ENCODE assay signal across 12 cellular contexts in genomic region chr2:218357194-218358177, GRCh38. TPM values are rescaled to one million over a fixed set of nuclear protein-coding genes. Genes with fewer than 3 reads are reported as not detected.
DNase-seq lines count a peak whose midpoint lies in the region; TF ChIP-seq lines count a peak whose summit lies in the region.
"Had no signal": no experiment of that assay in that cellular context is flagged by ENCODE, and none has a peak within 500 bp of the region (broad histone marks: within the 10 kb centered on the region; RNA-seq: fewer than 3 reads in every experiment).

No MANE protein-coding gene starts in this region.

- no peaks in the 10 kb centered on the region for H3K9me2 ChIP-seq in hepatocyte (replicated peaks; ENCODE audit: insufficient read depth)

- peak overlapping the region; percentile 94 for H4K91ac ChIP-seq in trophoblast cell (ENCODE audit: low read depth, low read length)

- H3K9ac ChIP-seq in NT2/D1 (ENCODE audit: insufficient read length, low read depth), result peak overlapping the region; percentile 42
- H3K9ac ChIP-seq in trophoblast cell (ENCODE audit: low read length), result no peak overlapping the region
- H3K9ac ChIP-seq: GM23248 had no signal

- no peaks in the 10 kb centered on the region for H3K9me3 Mint-ChIP-seq in activated T-helper 2 cell treated with anti-CD3 and anti-CD28 coated beads, Interferon-gamma antibody, Interleukin-2, Interleukin-4, amounts not matched to agents 10 μg/mL and 5 μg/mL and 100 μg/mL, durations not matched to agents 14 hours and 24 hours and 36 hours

- H3K36me3 Mint-ChIP-seq in activated T-helper 2 cell treated with anti-CD3 and anti-CD28 coated beads, Interferon-gamma antibody, Interleukin-2, Interleukin-4, amounts not matched to agents 10 μg/mL and 5 μg/mL and 100 μg/mL, durations not matched to agents 14 hours and 24 hours and 36 hours (ENCODE audit: low read depth), result no peaks in the 10 kb centered on the region
- H3K36me3 Mint-ChIP-seq: memory B cell had no signal

- peak overlapping the region; percentile 67 for H2BK120ac ChIP-seq in trophoblast cell (ENCODE audit: insufficient read depth, low read length, poor library complexity)

- no peak overlapping the region for H3K23ac ChIP-seq in trophoblast cell (ENCODE audit: low read length)

- H3K4me3 Mint-ChIP-seq in activated T-helper 2 cell treated with anti-CD3 and anti-CD28 coated beads, Interferon-gamma antibody, Interleukin-2, Interleukin-4, amounts not matched to agents 10 μg/mL and 5 μg/mL and 100 μg/mL, durations not matched to agents 14 hours and 24 hours and 36 hours (ENCODE audit: low read depth), result no peak overlapping the region
- H3K4me3 Mint-ChIP-seq: memory B cell had no signal

- peak overlapping the region; percentile 68 for H3K14ac ChIP-seq in trophoblast cell (ENCODE audit: low read length)

- H4K12ac ChIP-seq in trophoblast cell (ENCODE audit: low read depth, low read length), result no peak overlapping the region

- H3K4me3 ChIP-seq in NT2/D1 (ENCODE audit: insufficient read length, low read depth) (no peak overlapping the region), hepatocyte (no peak overlapping the region), trophoblast cell (ENCODE audit: low read depth, low read length) (peak overlapping the region; percentile 3)
- H3K4me3 ChIP-seq: GM23248 had no signal

- 56% methylated on average over 19 of the region's 19 CpGs for WGBS in hepatocyte (ENCODE audit: low lambda C conversion rate, missing lambda C conversion rate)
- WGBS in trophoblast cell (ENCODE audit: extremely low coverage, insufficient coverage, insufficient read length), result no CpG with 5 or more reads among the region's 19 CpGs

- H2AFZ ChIP-seq in hepatocyte, result no peak overlapping the region
- peak overlapping the region; percentile 15 for H2AFZ ChIP-seq in trophoblast cell (ENCODE audit: insufficient read depth, low read length, poor library complexity)
- H2AFZ ChIP-seq: GM23248 had no signal

- H3K4me1 ChIP-seq in NT2/D1 (ENCODE audit: insufficient read depth, insufficient read length), result peaks cover 20% of the 10 kb centered on the region
- peaks cover 15% of the 10 kb centered on the region for H3K4me1 ChIP-seq in hepatocyte (ENCODE audit: insufficient read depth)
- peaks cover 15 to 27% of the 10 kb centered on the region in 2 experiments for H3K4me1 ChIP-seq in trophoblast cell (ENCODE audit: control insufficient read depth in 1 of 2, insufficient read depth in 2 of 2, low read length in 2 of 2)

- no peak overlapping the region for H3K4ac ChIP-seq in trophoblast cell (ENCODE audit: low read depth, low read length)

- peak overlapping the region; percentile 69 for H3K27ac ChIP-seq in hepatocyte
- peak overlapping the region; percentile 67 for H3K27ac ChIP-seq in trophoblast cell (ENCODE audit: low read depth, low read length)
- H3K27ac ChIP-seq: GM23248 had no signal

- H4K8ac ChIP-seq in trophoblast cell (ENCODE audit: low read depth, low read length), result peak overlapping the region; percentile 74

- peaks cover 14% of the 10 kb centered on the region for H3K79me1 ChIP-seq in trophoblast cell (ENCODE audit: low read length)

- H2BK12ac ChIP-seq in trophoblast cell (ENCODE audit: low read length), result peak overlapping the region; percentile 80

- H3K79me2 ChIP-seq in hepatocyte (no peaks in the 10 kb centered on the region), trophoblast cell (ENCODE audit: control insufficient read depth, insufficient read depth, low read length, poor library complexity) (no peaks in the 10 kb centered on the region)

- H3K9me3 ChIP-seq in NT2/D1 (ENCODE audit: insufficient read depth, low read length) (peaks cover 8% of the 10 kb centered on the region; the same call in 1 of the 2 replicates), hepatocyte (ENCODE audit: low read depth) (no peaks in the 10 kb centered on the region), trophoblast cell (ENCODE audit: insufficient read depth, low read depth, low read length) (peaks cover 6% of the 10 kb centered on the region)

- H3K27me3 ChIP-seq in NT2/D1 (ENCODE audit: insufficient read depth, insufficient read length) (no peaks in the 10 kb centered on the region), hepatocyte (no peaks in the 10 kb centered on the region), trophoblast cell (ENCODE audit: insufficient read depth, low read length) (no peaks in the 10 kb centered on the region)

- intact Hi-C loops in activated T-helper 2 cell treated with anti-CD3 and anti-CD28 coated beads, Interferon-gamma antibody, Interleukin-2, Interleukin-4, amounts not matched to agents 10 μg/mL and 5 μg/mL and 100 μg/mL, durations not matched to agents 14 hours and 24 hours and 36 hours (cut with micrococcal nuclease), result no loop called here

- H2AK5ac ChIP-seq in trophoblast cell (ENCODE audit: low read length), result peak overlapping the region; percentile 77

- peak overlapping the region; percentile 11 for H3K18ac ChIP-seq in trophoblast cell (ENCODE audit: low read length)

- no peak for TF ChIP-seq CTCF in hepatocyte (IDR thresholded peaks at IDR 0.05; ENCODE audit: poor library complexity)

- H3K36me3 ChIP-seq in NT2/D1 (ENCODE audit: insufficient read depth, insufficient read length, low read length) (no peaks in the 10 kb centered on the region), hepatocyte (replicated peaks; ENCODE audit: insufficient read depth, low read depth) (no peaks in the 10 kb centered on the region), trophoblast cell (ENCODE audit: control insufficient read depth in 1 of 2, insufficient read depth in 2 of 2, low read length in 2 of 2) (no peaks in the 10 kb centered on the region)

- H3K4me2 ChIP-seq in hepatocyte (no peak overlapping the region), trophoblast cell (ENCODE audit: low read length) (peak overlapping the region; percentile 4)

- peak overlapping the region; percentile 78 for H2BK5ac ChIP-seq in trophoblast cell (ENCODE audit: low read depth, low read length, poor library complexity)

- no peaks in the 10 kb centered on the region for H3K4me1 Mint-ChIP-seq in activated T-helper 2 cell treated with anti-CD3 and anti-CD28 coated beads, Interferon-gamma antibody, Interleukin-2, Interleukin-4, amounts not matched to agents 10 μg/mL and 5 μg/mL and 100 μg/mL, durations not matched to agents 14 hours and 24 hours and 36 hours (ENCODE audit: low read depth)

- H4K20me1 ChIP-seq in hepatocyte (ENCODE audit: insufficient read depth, poor library complexity, severe bottlenecking), result no peaks in the 10 kb centered on the region

- H3K27me3 Mint-ChIP-seq in activated T-helper 2 cell treated with anti-CD3 and anti-CD28 coated beads, Interferon-gamma antibody, Interleukin-2, Interleukin-4, amounts not matched to agents 10 μg/mL and 5 μg/mL and 100 μg/mL, durations not matched to agents 14 hours and 24 hours and 36 hours (ENCODE audit: low read depth), result peaks cover 3% of the 10 kb centered on the region

- DNase-seq in ELF-1 (ENCODE audit: low read depth, low spot score) (peak; percentile 69), NT2/D1 (ENCODE audit: low read depth, low spot score) (no peak), hepatocyte (ENCODE audit: low spot score) (no peak), trophoblast cell (peak; percentile 97 to 98), NCI-H2227 (lab: John Stamatoyannopoulos, UW; ENCODE audit: unreplicated experiment) (no peak), EL (no peak), SIG-M5 (lab: John Stamatoyannopoulos, UW) (no peak)
- no peak for DNase-seq in activated T-helper 2 cell treated with anti-CD3 and anti-CD28 coated beads, Interferon-gamma antibody, Interleukin-2, Interleukin-4, amounts not matched to agents 10 μg/mL and 5 μg/mL and 100 μg/mL, durations not matched to agents 14 hours and 24 hours and 36 hours (ENCODE audit: low spot score)

- no peak overlapping the region for H3K27ac Mint-ChIP-seq in activated T-helper 2 cell treated with anti-CD3 and anti-CD28 coated beads, Interferon-gamma antibody, Interleukin-2, Interleukin-4, amounts not matched to agents 10 μg/mL and 5 μg/mL and 100 μg/mL, durations not matched to agents 14 hours and 24 hours and 36 hours
- H3K27ac Mint-ChIP-seq: memory B cell had no signal

RNA-seq across cellular contexts. Expression of gene CATIP, which starts 0.8 kb away (rescaled TPM):
- 0.33 TPM in 1 of 2 replicates, not detected in the other for total RNA-seq in hepatocyte
- 0.39 and 0.70 TPM in 2 replicates for polyA plus RNA-seq in hepatocyte
- 0.14 and 0.17 TPM in 2 replicates for polyA plus RNA-seq in trophoblast cell (2013)
- not detected in 2 replicates for total RNA-seq in activated T-helper 2 cell treated with anti-CD3 and anti-CD28 coated beads, Interferon-gamma antibody, Interleukin-2, Interleukin-4, amounts not matched to agents 10 μg/mL and 5 μg/mL and 100 μg/mL, durations not matched to agents 14 hours and 24 hours and 36 hours
- total RNA-seq: cardiac septum, GM23248 had no signal
- polyA plus RNA-seq: BJ, GM23248 had no signal

RNA-seq across cellular contexts. Expression of gene SLC11A1, which starts 24.6 kb away (rescaled TPM):
- total RNA-seq in hepatocyte, result 0.60 and 0.72 TPM in 2 replicates
- polyA plus RNA-seq in hepatocyte, result 0.74 and 1.2 TPM in 2 replicates
- 0.05 and 0.06 TPM in 2 replicates for polyA plus RNA-seq in trophoblast cell (2013)
- total RNA-seq in activated T-helper 2 cell treated with anti-CD3 and anti-CD28 coated beads, Interferon-gamma antibody, Interleukin-2, Interleukin-4, amounts not matched to agents 10 μg/mL and 5 μg/mL and 100 μg/mL, durations not matched to agents 14 hours and 24 hours and 36 hours, result 0.18 and 0.21 TPM in 2 replicates
- total RNA-seq: GM23248 had no signal

RNA-seq across cellular contexts. Expression of gene CTDSP1, which starts 42.2 kb away (rescaled TPM):
- 124 and 142 TPM in 2 replicates for total RNA-seq in hepatocyte
- polyA plus RNA-seq in hepatocyte, result 48.4 and 53.1 TPM in 2 replicates
- 37.9 and 39.2 TPM in 2 replicates for polyA plus RNA-seq in trophoblast cell (2013)
- 114 and 115 TPM in 2 replicates for total RNA-seq in activated T-helper 2 cell treated with anti-CD3 and anti-CD28 coated beads, Interferon-gamma antibody, Interleukin-2, Interleukin-4, amounts not matched to agents 10 μg/mL and 5 μg/mL and 100 μg/mL, durations not matched to agents 14 hours and 24 hours and 36 hours

Comparison
In these comparisons a context has a peak if more than half of its experiments do, and no peak if none do; other contexts are left out.
1. DNase-seq: peak in ELF-1 (single experiment) and trophoblast cell (2 of 2); none in NT2/D1 (single experiment), hepatocyte (single experiment), NCI-H2227 (single experiment), EL (single experiment), activated T-helper 2 cell treated with anti-CD3 and anti-CD28 coated beads, Interferon-gamma antibody, Interleukin-2, Interleukin-4, amounts not matched to agents 10 μg/mL and 5 μg/mL and 100 μg/mL, durations not matched to agents 14 hours and 24 hours and 36 hours (single experiment) and SIG-M5 (single experiment).